ENCODE assay signal across 14 cellular contexts in the genomic region with DNA sequence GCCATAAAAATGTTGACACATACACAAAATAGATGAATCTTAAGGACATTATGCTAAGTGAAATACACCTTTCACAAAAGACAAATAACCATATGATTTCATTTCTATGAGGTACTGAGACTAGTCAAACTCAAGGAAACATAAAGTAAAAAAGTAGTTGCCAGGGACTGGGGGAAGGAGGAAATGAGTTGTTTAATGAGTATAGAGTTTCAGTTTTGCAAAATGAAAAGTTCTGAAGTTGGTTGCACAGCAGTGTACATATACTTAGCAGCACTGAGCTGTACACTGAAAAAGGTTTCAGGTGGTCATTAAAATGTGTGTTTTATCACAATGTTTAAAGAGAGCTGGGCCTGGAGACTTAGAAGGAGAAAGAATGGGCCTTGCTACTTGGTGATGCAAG. TPM values are rescaled to one million over a fixed set of nuclear protein-coding genes. Genes with fewer than 3 reads are reported as not detected.
DNase-seq lines count a peak whose midpoint lies in the region; ATAC-seq, FAIRE-seq and TF ChIP-seq lines count a peak whose summit lies in the region.
"Had no signal": no experiment of that assay in that cellular context is flagged by ENCODE, and none has a peak within 500 bp of the region (broad histone marks: within the 10 kb centered on the region; RNA-seq: fewer than 3 reads in every experiment).

No MANE protein-coding gene starts in this region.

- 0 out of 2 replicates have a peak overlapping the region, but pooled peaks have one; percentile 9 for H3K27ac ChIP-seq in OCI-LY3 (ENCODE audit: low read length)
- H3K27ac ChIP-seq: skin epidermis, suprapubic skin had no signal

- peak overlapping the region; percentile 63 for H3K4me2 ChIP-seq in OCI-LY3 (ENCODE audit: low read length)
- H3K4me2 ChIP-seq: SK-N-SH had no signal

- ATAC-seq in HG02610 (IDR thresholded peaks at IDR 0.05; ENCODE audit: unreplicated experiment), result peak; percentile 76

- H3K9ac ChIP-seq in OCI-LY3 (ENCODE audit: low read length), result no peak overlapping the region
- H3K9ac ChIP-seq: SK-N-SH had no signal

- peaks cover 7% of the 10 kb centered on the region; the same call in 1 of the 2 replicates for H3K27me3 ChIP-seq in OCI-LY3 (ENCODE audit: low read depth, low read length)
- no peaks in the 10 kb centered on the region for H3K27me3 ChIP-seq in BE2C

- H4K20me1 ChIP-seq in OCI-LY3 (ENCODE audit: insufficient read depth, low read length), result no peaks in the 10 kb centered on the region

- TF ChIP-seq CTCF in OCI-LY3 (IDR thresholded peaks at IDR 0.05; ENCODE audit: low read depth, low read length) (no peak), BE2C (IDR thresholded peaks at IDR 0.05; ENCODE audit: low read depth, low read length) (no peak)

- no peaks in the 10 kb centered on the region for H3K36me3 ChIP-seq in OCI-LY3 (replicated peaks; ENCODE audit: low read depth, low read length)
- no peaks in the 10 kb centered on the region for H3K36me3 ChIP-seq in BE2C
- H3K36me3 ChIP-seq: suprapubic skin had no signal

- FAIRE-seq in GM12891 (lab: Jason Lieb, UNC) (peak; percentile 23), GM18507 (lab: Jason Lieb, UNC) (peak; percentile 78)

- H3K4me3 ChIP-seq in OCI-LY3 (ENCODE audit: low read length) (peak overlapping the region; percentile 7; the same call in 1 of the 2 replicates), BE2C (ENCODE audit: low read depth, low read length) (no peak overlapping the region)
- H3K4me3 ChIP-seq: skin epidermis, suprapubic skin had no signal

- H3K79me2 ChIP-seq in OCI-LY3 (ENCODE audit: low read length), result no peaks in the 10 kb centered on the region

- H3K4me1 ChIP-seq in OCI-LY3 (ENCODE audit: low read length) (peaks cover 29% of the 10 kb centered on the region), BE2C (no peaks in the 10 kb centered on the region)

- no peak for DNase-seq in GM12891 (ENCODE audit: insufficient read length, low spot score)
- no peak for DNase-seq in GM18507 (ENCODE audit: extremely low spot score, insufficient read length, low read depth)
- no peak for DNase-seq in 8988T
- DNase-seq in medulla oblongata (ENCODE audit: extremely low spot score), result no peak
- DNase-seq in BE2C, result no peak
- DNase-seq: CD4-positive, alpha-beta memory T cell; GDM1; KBM-7; NCI-H187 treated with DMSO at 0.1 percent for 48 hours; SK-N-SH had no signal

- H2AFZ ChIP-seq in OCI-LY3 (ENCODE audit: low read depth, low read length), result no peak overlapping the region

- H3K9me3 ChIP-seq in OCI-LY3 (ENCODE audit: insufficient read depth, low read length), result no peaks in the 10 kb centered on the region
- no peaks in the 10 kb centered on the region for H3K9me3 ChIP-seq in BE2C
- H3K9me3 ChIP-seq: SK-N-SH, suprapubic skin had no signal

- TF ChIP-seq POLR2A in GM12891 (IDR thresholded peaks at IDR 0.05; ENCODE audit: low read depth, low read length), result no peak

TF ChIP-seq in GM12891, 5 proteins besides CTCF, POLR2A, EP300 and RAD21:
- TF ChIP-seq PAX5 (IDR thresholded peaks at IDR 0.05; ENCODE audit: insufficient read depth, low read length, severe bottlenecking), result no peak
- peak; percentile 30; the same call in 1 of the 2 replicates for TF ChIP-seq SPI1 (IDR thresholded peaks at IDR 0.05; ENCODE audit: low read depth, low read length)
TF ChIP-seq in GM12891: peak in this region for 1.

RNA-seq across cellular contexts. Expression of gene SLC13A2, which starts 4.7 kb away (rescaled TPM):
- 0.04 TPM for polyA plus RNA-seq in GM12891 (2012; ENCODE audit: low read depth, missing spikeins)
- polyA plus RNA-seq in BE2C (2012; ENCODE audit: insufficient read depth, insufficient read length, low read depth), result not detected
- polyA plus RNA-seq: CD4-positive, alpha-beta memory T cell; SK-N-SH had no signal

RNA-seq across cellular contexts. Expression of gene FOXN1, which starts 37.4 kb away (rescaled TPM):
- polyA plus RNA-seq in GM12891 (2012; ENCODE audit: low read depth, missing spikeins), result not detected
- not detected for polyA plus RNA-seq in BE2C (2012; ENCODE audit: insufficient read depth, insufficient read length, low read depth)
- polyA plus RNA-seq: CD4-positive, alpha-beta memory T cell; SK-N-SH had no signal
